9 cellular contexts compared by ENCODE assay signal in the genomic region with DNA sequence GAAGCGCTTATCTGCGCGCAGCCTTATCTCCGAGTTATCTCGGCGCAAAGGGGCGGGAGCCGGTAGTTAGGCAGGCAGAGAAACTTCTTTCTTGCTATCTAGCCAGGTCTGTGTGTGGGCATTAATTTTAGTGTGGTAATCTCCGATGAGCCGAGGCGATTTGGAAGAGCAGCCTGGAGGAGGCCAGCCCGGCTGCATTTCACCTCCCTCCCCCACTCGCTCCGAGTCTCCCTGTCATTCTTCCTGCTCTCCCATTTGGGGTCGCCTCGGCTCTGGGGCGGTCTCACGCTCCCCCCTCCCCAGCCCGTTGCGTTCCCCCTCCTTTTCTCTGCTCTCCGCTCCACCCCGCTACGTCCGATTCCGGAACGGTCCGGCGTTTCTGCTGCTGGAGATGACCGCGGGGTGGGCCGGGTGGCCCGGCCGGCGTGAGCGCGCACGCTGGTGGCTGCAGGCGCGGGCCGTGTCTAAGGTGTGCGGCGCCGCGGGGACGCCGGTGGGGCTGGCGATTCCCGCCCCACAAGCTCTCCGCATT. TPM values are rescaled to one million over a fixed set of nuclear protein-coding genes. Genes with fewer than 3 reads are reported as not detected.
DNase-seq lines count a peak whose midpoint lies in the region; ATAC-seq and FAIRE-seq lines count a peak whose summit lies in the region.
"Had no signal": no experiment of that assay in that cellular context is flagged by ENCODE, and none has a peak within 500 bp of the region (broad histone marks: within the 10 kb centered on the region; RNA-seq: fewer than 3 reads in every experiment).

No MANE protein-coding gene starts in this region.

- peak overlapping the region; percentile 77 for H3K27ac ChIP-seq in muscle layer of duodenum (ENCODE audit: low read length)

- CTCF ChIA-PET in activated CD4-positive, alpha-beta T cell treated with anti-CD3 and anti-CD28 coated beads for 36 hours (lab: Charles Lee), result no interaction called here

- DNase-seq in activated CD4-positive, alpha-beta T cell treated with anti-CD3 and anti-CD28 coated beads for 36 hours, result peak; percentile 26
- no peak for DNase-seq in activated CD4-positive, alpha-beta T cell treated with anti-CD3 and anti-CD28 coated beads, Interleukin-2, amount 50 U/mL, for 48 hours
- DNase-seq in RCC 7860 (ENCODE audit: low spot score) (peak; percentile 41), putamen (ENCODE audit: low spot score) (no peak)
- DNase-seq in stimulated activated naive CD4-positive, alpha-beta T cell treated with Interleukin-2 at 50 U/mL for 16 hours (lab: John Stamatoyannopoulos, UW), result no peak

- ATAC-seq in activated CD4-positive, alpha-beta T cell treated with anti-CD3 and anti-CD28 coated beads for 36 hours, result no peak
- ATAC-seq in GM18858 (IDR thresholded peaks at IDR 0.05; ENCODE audit: unreplicated experiment), result no peak

- intact Hi-C loops in activated CD4-positive, alpha-beta T cell treated with anti-CD3 and anti-CD28 coated beads for 36 hours (cut with DNase I, micrococcal nuclease), result loop anchor here (1.0 to 10.0 kb wide), 7 partner anchors 175 to 928 kb away; partner anchors contain the start of genes CTAGE1 (in 1 of the 2) and GREB1L (in 1 of the 2)

- no peaks in the 10 kb centered on the region for H3K36me3 Mint-ChIP-seq in activated CD4-positive, alpha-beta T cell treated with anti-CD3 and anti-CD28 coated beads for 36 hours (ENCODE audit: low read depth)

- H3K27me3 ChIP-seq in endocrine pancreas (ENCODE audit: control insufficient read depth, insufficient read depth, low read length), result no peaks in the 10 kb centered on the region
- peaks cover 41% of the 10 kb centered on the region for H3K27me3 ChIP-seq in muscle layer of duodenum (ENCODE audit: low read depth, low read length)

- H3K4me1 Mint-ChIP-seq in activated CD4-positive, alpha-beta T cell treated with anti-CD3 and anti-CD28 coated beads for 36 hours, result peaks cover 21% of the 10 kb centered on the region

- H3K9me3 Mint-ChIP-seq in activated CD4-positive, alpha-beta T cell treated with anti-CD3 and anti-CD28 coated beads for 36 hours (ENCODE audit: low read depth), result no peaks in the 10 kb centered on the region
- H3K9me3 Mint-ChIP-seq: activated naive CD4-positive, alpha-beta T cell treated with anti-CD3 and anti-CD28 coated beads, Interleukin-2, amount 50 U/mL, for 72 hours had no signal

- H3K4me1 ChIP-seq in endocrine pancreas (ENCODE audit: control insufficient read depth, insufficient read depth, low read length) (no peaks in the 10 kb centered on the region), muscle layer of duodenum (ENCODE audit: control insufficient read depth in 1 of 2, insufficient read depth in 2 of 2, low read length in 2 of 2) (peaks cover 0 to 49% of the 10 kb centered on the region in 2 donors)

- H3K27me3 Mint-ChIP-seq in activated CD4-positive, alpha-beta T cell treated with anti-CD3 and anti-CD28 coated beads for 36 hours, result peaks cover 64% of the 10 kb centered on the region

- H3K9me3 ChIP-seq in endocrine pancreas (ENCODE audit: control insufficient read depth, low read length) (no peaks in the 10 kb centered on the region), muscle layer of duodenum (ENCODE audit: control insufficient read depth in 1 of 2, low read length in 2 of 2) (no peaks in the 10 kb centered on the region)

- peak overlapping the region; percentile 61 for H3K4me3 Mint-ChIP-seq in activated CD4-positive, alpha-beta T cell treated with anti-CD3 and anti-CD28 coated beads for 36 hours

- no peak overlapping the region for H3K27ac Mint-ChIP-seq in activated CD4-positive, alpha-beta T cell treated with anti-CD3 and anti-CD28 coated beads for 36 hours

- H3K9ac ChIP-seq in endocrine pancreas (ENCODE audit: control insufficient read depth, insufficient read depth, low read length), result peak overlapping the region; percentile 84

- POLR2A ChIA-PET in activated CD4-positive, alpha-beta T cell treated with anti-CD3 and anti-CD28 coated beads for 36 hours (lab: Charles Lee), result no interaction called here

- H3K36me3 ChIP-seq in endocrine pancreas (ENCODE audit: control insufficient read depth, insufficient read depth, low read length), result no peaks in the 10 kb centered on the region
- H3K36me3 ChIP-seq in muscle layer of duodenum (ENCODE audit: control insufficient read depth in 1 of 2, insufficient read depth in 2 of 2, low read length in 2 of 2), result no peaks in the 10 kb centered on the region

- no peak overlapping the region for H3K4me3 ChIP-seq in endocrine pancreas (ENCODE audit: control insufficient read depth, insufficient read depth, low read length)
- peak overlapping the region; percentile 87 to 97 for H3K4me3 ChIP-seq in muscle layer of duodenum (ENCODE audit: low read depth in 1 of 2, low read length in 2 of 2)

- no peak for FAIRE-seq in RCC 7860 (lab: Jason Lieb, UNC)

RNA-seq across cellular contexts. Expression of gene GATA6, which starts 0.6 kb away (rescaled TPM):
- total RNA-seq in activated CD4-positive, alpha-beta T cell treated with anti-CD3 and anti-CD28 coated beads for 36 hours, result not detected
- total RNA-seq: activated naive CD4-positive, alpha-beta T cell treated with anti-CD3 and anti-CD28 coated beads, Interleukin-2, amount 50 U/mL, for 72 hours had no signal

Comparison
In these comparisons a context has a peak if more than half of its experiments do, and no peak if none do; other contexts are left out.
1. DNase-seq: peak in activated CD4-positive, alpha-beta T cell treated with anti-CD3 and anti-CD28 coated beads for 36 hours (single experiment) and RCC 7860 (single experiment); none in activated CD4-positive, alpha-beta T cell treated with anti-CD3 and anti-CD28 coated beads, Interleukin-2, amount 50 U/mL, for 48 hours (0 of 2), stimulated activated naive CD4-positive, alpha-beta T cell treated with Interleukin-2 at 50 U/mL for 16 hours (single experiment) and putamen (single experiment).